ENCODE assay signal across 36 cellular contexts in the genomic region with DNA sequence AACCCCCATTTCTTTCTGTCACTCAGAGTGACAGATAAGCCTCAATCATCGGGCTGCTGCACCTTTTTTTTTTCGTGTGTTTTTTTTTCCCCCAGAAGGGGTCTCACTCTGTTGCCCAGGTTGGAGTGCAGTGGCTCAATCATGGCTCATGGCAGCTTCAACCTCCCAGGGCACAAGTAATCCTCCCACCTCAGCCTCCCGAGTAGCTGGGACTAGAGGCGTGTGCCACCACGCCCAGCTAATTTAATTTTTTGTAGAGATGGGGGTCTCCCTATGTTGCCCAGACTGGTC. TPM values are rescaled to one million over a fixed set of nuclear protein-coding genes. Genes with fewer than 3 reads are reported as not detected.
DNase-seq lines count a peak whose midpoint lies in the region; ATAC-seq, FAIRE-seq and TF ChIP-seq lines count a peak whose summit lies in the region.
"Had no signal": no experiment of that assay in that cellular context is flagged by ENCODE, and none has a peak within 500 bp of the region (broad histone marks: within the 10 kb centered on the region; RNA-seq: fewer than 3 reads in every experiment).

No MANE protein-coding gene starts in this region.

- DNase-seq in T-helper 17 cell, result no peak
- no peak for DNase-seq in hepatocyte (ENCODE audit: low spot score)
- DNase-seq in pancreas, result peak in 1 of 6 donors; percentile 36
- no peak for DNase-seq in kidney
- DNase-seq in activated naive CD4-positive, alpha-beta T cell treated with anti-CD3 and anti-CD28 coated beads, Interleukin-2, amount 50 U/mL, for 16 hours, result no peak
- no peak for DNase-seq in inferior parietal cortex (ENCODE audit: extremely low spot score)
- DNase-seq: activated CD4-positive, alpha-beta T cell treated with anti-CD3 and anti-CD28 coated beads for 48 hours; activated naive CD4-positive, alpha-beta T cell treated with Interleukin-2 at 50 U/mL for 16 hours; activated T-cell treated with anti-CD3 and anti-CD28 coated beads, Interleukin-2, amount 50 U/mL, for 4 hours; AML-193; amniotic stem cell; CD8-positive, alpha-beta memory T cell; DMS53; effector memory CD4-positive, alpha-beta T cell; GDM1; head of caudate nucleus; left cardiac atrium; MV-4-11; NCI-H1436 treated with DMSO at 0.1 percent for 48 hours; NCI-H2107; NCI-H446; NCI-H82; SK-N-SH; stimulated activated naive CD8-positive, alpha-beta T cell treated with anti-CD3 and anti-CD28 coated beads, Interleukin-15, amount 100 ng/mL, for 72 hours; T-helper 2 cell had no signal

- peaks cover 44% of the 10 kb centered on the region for H3K79me2 ChIP-seq in hepatocyte

- no peaks in the 10 kb centered on the region for H3K9me2 ChIP-seq in hepatocyte (replicated peaks; ENCODE audit: insufficient read depth)
- H3K9me2 ChIP-seq: SK-N-SH had no signal

- H3K4me3 ChIP-seq in hepatocyte, result no peak overlapping the region
- no peak overlapping the region for H3K4me3 ChIP-seq in pancreas
- no peak overlapping the region for H3K4me3 ChIP-seq in kidney (ENCODE audit: low read length in 2 of 2)
- H3K4me3 ChIP-seq: A549, HAP-1, skin epidermis, tibial nerve had no signal

- 61% methylated on average over 5 of the region's 5 CpGs for WGBS in hepatocyte (ENCODE audit: low lambda C conversion rate, missing lambda C conversion rate)
- WGBS in pancreas, 2 donors, result 59% methylated on average over 5 of the region's 5 CpGs

- H3K4me3 Mint-ChIP-seq in T-helper 17 cell, result no peak overlapping the region
- H3K4me3 Mint-ChIP-seq: activated T-cell treated with anti-CD3 and anti-CD28 coated beads, Interleukin-2, amount 50 U/mL, for 4 hours had no signal

- H3K36me3 Mint-ChIP-seq in T-helper 17 cell (ENCODE audit: low read depth), result peaks cover 4% of the 10 kb centered on the region
- H3K36me3 Mint-ChIP-seq: CD8-positive, alpha-beta memory T cell had no signal

- H3K4me1 ChIP-seq in ES-I3 (ENCODE audit: insufficient read depth, low read length), result 0 out of 2 replicates have a peak, but pooled peaks cover 4% of the 10 kb centered on the region
- peaks cover 20% of the 10 kb centered on the region for H3K4me1 ChIP-seq in hepatocyte (ENCODE audit: insufficient read depth)
- peaks cover 26 to 41% (median 38%) of the 10 kb centered on the region in 3 donors for H3K4me1 ChIP-seq in pancreas
- H3K4me1 ChIP-seq in kidney (ENCODE audit: control insufficient read depth in 1 of 2, insufficient read depth in 1 of 2, low read depth in 1 of 2, low read length in 2 of 2), result peaks cover 12 to 15% of the 10 kb centered on the region in 2 donors
- H3K4me1 ChIP-seq: A549, HAP-1 had no signal

- H4K20me1 ChIP-seq in hepatocyte (ENCODE audit: insufficient read depth, poor library complexity, severe bottlenecking), result peaks cover 22% of the 10 kb centered on the region

- H3K36me3 ChIP-seq in ES-I3 (ENCODE audit: insufficient read depth, low read length), result no peaks in the 10 kb centered on the region
- H3K36me3 ChIP-seq in hepatocyte (replicated peaks; ENCODE audit: insufficient read depth, low read depth), result no peaks in the 10 kb centered on the region
- no peaks in the 10 kb centered on the region for H3K36me3 ChIP-seq in pancreas
- no peaks in the 10 kb centered on the region for H3K36me3 ChIP-seq in kidney (ENCODE audit: control insufficient read depth in 1 of 2, insufficient read depth in 2 of 2, low read length in 2 of 2)
- H3K36me3 ChIP-seq: HAP-1, tibial nerve had no signal

- H2AFZ ChIP-seq in hepatocyte, result no peak overlapping the region

- no peak for ATAC-seq in T-helper 17 cell
- no peak for ATAC-seq in pancreas
- ATAC-seq in HG03108 (IDR thresholded peaks at IDR 0.05; ENCODE audit: unreplicated experiment), result no peak
- ATAC-seq: activated T-cell treated with anti-CD3 and anti-CD28 coated beads, Interleukin-2, amount 50 U/mL, for 4 hours; stimulated activated naive CD8-positive, alpha-beta T cell treated with anti-CD3 and anti-CD28 coated beads, Interleukin-15, amount 100 ng/mL, for 72 hours had no signal

- peaks cover 14% of the 10 kb centered on the region for H3K4me1 Mint-ChIP-seq in T-helper 17 cell

- intact Hi-C loops in pancreas (cut with DNase I) (no loop called here), kidney (cut with DNase I) (no loop called here)

- H3K9me3 ChIP-seq in ES-I3 (ENCODE audit: control insufficient read depth, insufficient read depth, low read length), result no peaks in the 10 kb centered on the region
- no peaks in the 10 kb centered on the region for H3K9me3 ChIP-seq in T-helper 17 cell (ENCODE audit: control insufficient read depth, low read length, poor library complexity, severe bottlenecking)
- H3K9me3 ChIP-seq in hepatocyte (ENCODE audit: low read depth), result no peaks in the 10 kb centered on the region
- no peaks in the 10 kb centered on the region for H3K9me3 ChIP-seq in pancreas
- H3K9me3 ChIP-seq in kidney (ENCODE audit: control insufficient read depth in 1 of 2, low read length in 2 of 2), result no peaks in the 10 kb centered on the region
- H3K9me3 ChIP-seq: A549, HAP-1, SK-N-SH, tibial nerve had no signal

- H3K27me3 ChIP-seq in hepatocyte, result peaks cover 25% of the 10 kb centered on the region
- no peaks in the 10 kb centered on the region for H3K27me3 ChIP-seq in pancreas

- H3K27ac ChIP-seq in hepatocyte (peak overlapping the region; percentile 96), pancreas (peak overlapping the region; percentile 84 to 95 (median 90)), kidney (ENCODE audit: low read depth in 2 of 2, low read length in 2 of 2) (no peak overlapping the region)
- H3K27ac ChIP-seq: A549, skin epidermis had no signal

- H3K4me2 ChIP-seq in hepatocyte, result peak overlapping the region; percentile 86
- H3K4me2 ChIP-seq: SK-N-SH had no signal

- peak overlapping the region; percentile 37 for H3K27ac Mint-ChIP-seq in T-helper 17 cell
- H3K27ac Mint-ChIP-seq: CD8-positive, alpha-beta memory T cell; stimulated activated naive CD8-positive, alpha-beta T cell treated with anti-CD3 and anti-CD28 coated beads, Interleukin-15, amount 100 ng/mL, for 72 hours had no signal

- peaks cover 42% of the 10 kb centered on the region for H3K27me3 Mint-ChIP-seq in T-helper 17 cell

- H3K9ac ChIP-seq in ES-I3 (ENCODE audit: low read depth, low read length) (peak overlapping the region; percentile 67; the same call in 1 of the 2 replicates), kidney (ENCODE audit: low read length in 2 of 2) (no peak overlapping the region)
- H3K9ac ChIP-seq: SK-N-SH had no signal

- FAIRE-seq in pancreas (lab: Jason Lieb, UNC) (no peak), kidney (lab: Jason Lieb, UNC) (no peak)
- FAIRE-seq: A549, bronchial epithelial cell, colon, HTR-8/SVneo had no signal

- peak; percentile 10 for TF ChIP-seq CTCF in hepatocyte (IDR thresholded peaks at IDR 0.05; ENCODE audit: poor library complexity)
- no peak for TF ChIP-seq CTCF in pancreas (IDR thresholded peaks at IDR 0.05)
- no peak for TF ChIP-seq CTCF in kidney (IDR thresholded peaks at IDR 0.05; ENCODE audit: borderline replicate concordance, extremely low read depth, insufficient read depth)

RNA-seq across cellular contexts. Expression of a gene that starts 1.2 kb away (rescaled TPM):
- total RNA-seq in T-helper 17 cell (not detected), hepatocyte (113 and 121 TPM in 2 replicates), pancreas (10 to 100 TPM; 44.9 to 88.8 (median 75.2) TPM), kidney (32.8 TPM)
- polyA plus RNA-seq in hepatocyte (50.8 and 65.9 TPM in 2 replicates), pancreas (10 to 100 TPM; 42.2 to 65.1 TPM), kidney (ENCODE audit: insufficient read depth, low read depth, low replicate concordance) (55.0 TPM)
- total RNA-seq: CD8-positive, alpha-beta memory T cell; fibroblast of villous mesenchyme; left cardiac atrium; lung microvascular endothelial cell; tibial nerve had no signal
- polyA plus RNA-seq: A549; CD8-positive, alpha-beta memory T cell; SK-N-SH had no signal

Comparison
In these comparisons a context has a peak if more than half of its experiments do, and no peak if none do; other contexts are left out.
1. H3K27ac ChIP-seq: peak in hepatocyte (single experiment) and pancreas (4 of 4); none in kidney (0 of 2).
2. RNA of a gene that starts 1.2 kb away (total RNA-seq): 113 to 121 TPM in hepatocyte, 44.9 to 88.8 TPM in pancreas and 32.8 TPM in kidney (single experiment); not detected in T-helper 17 cell; every median in the first group is over 10 times any median in the second.